In genomic region chr16:1113489-1113888, GRCh38 we compare ENCODE assay signal across 31 cellular contexts. TPM values are rescaled to one million over a fixed set of nuclear protein-coding genes. Genes with fewer than 3 reads are reported as not detected.
DNase-seq lines count a peak whose midpoint lies in the region; ATAC-seq, FAIRE-seq and TF ChIP-seq lines count a peak whose summit lies in the region.
"Had no signal": no experiment of that assay in that cellular context is flagged by ENCODE, and none has a peak within 500 bp of the region (broad histone marks: within the 10 kb centered on the region; RNA-seq: fewer than 3 reads in every experiment).

No MANE protein-coding gene starts in this region.

- H3K9me3 ChIP-seq in K562 (replicated peaks; ENCODE audit: control insufficient read depth, insufficient read depth, low read depth, low read length) (no peaks in the 10 kb centered on the region), neuronal stem cell (replicated peaks in 1 of 2; ENCODE audit: control insufficient read depth in 2 of 2, insufficient read depth in 1 of 2, low read depth in 1 of 2, low read length in 2 of 2) (no peaks in the 10 kb centered on the region)
- H3K9me3 ChIP-seq: BE2C, BLaER1 had no signal

- peaks cover 20% of the 10 kb centered on the region for H4K20me1 ChIP-seq in K562 (replicated peaks; ENCODE audit: control insufficient read depth, insufficient read depth, low read length)

- H3K36me3 ChIP-seq in H7 (replicated peaks; ENCODE audit: control insufficient read depth, insufficient read depth, low read length), result no peaks in the 10 kb centered on the region
- H3K36me3 ChIP-seq in K562 (ENCODE audit: control insufficient read depth, insufficient read depth, low read length), result no peaks in the 10 kb centered on the region
- no peaks in the 10 kb centered on the region for H3K36me3 ChIP-seq in neuronal stem cell (replicated peaks in 1 of 2; ENCODE audit: control insufficient read depth in 2 of 2, insufficient read depth in 2 of 2, low read length in 2 of 2)
- H3K36me3 ChIP-seq: BE2C, BLaER1 had no signal

- no peak overlapping the region for H3K27ac Mint-ChIP-seq in osteocyte (ENCODE audit: unreplicated experiment)
- H3K27ac Mint-ChIP-seq: CD4-positive, alpha-beta memory T cell; CD4-positive, CD25-positive, alpha-beta regulatory T cell; CD8-positive, alpha-beta memory T cell had no signal

- in situ Hi-C loops in K562 (cut with MboI), result loop anchor here (5.0 kb wide), 1 partner anchor 84 kb away; no protein-coding TSS in a partner anchor

- CTCF ChIA-PET in K562 (lab: Yijun Ruan, JAX; ENCODE audit: low intra/inter-chr PET ratio), result no interaction called here

- no peak for TF ChIP-seq POLR2A in K562 (conservative IDR thresholded peaks at IDR 0.05)

- H3K36me3 Mint-ChIP-seq in osteocyte (ENCODE audit: unreplicated experiment), result no peaks in the 10 kb centered on the region
- H3K36me3 Mint-ChIP-seq: CD14-positive monocyte; CD4-positive, alpha-beta memory T cell; CD4-positive, CD25-positive, alpha-beta regulatory T cell; CD8-positive, alpha-beta memory T cell had no signal

- peaks cover 3% of the 10 kb centered on the region for H3K9me1 ChIP-seq in K562 (ENCODE audit: control insufficient read depth, insufficient read depth, low read length)

- H2BK120ac ChIP-seq in neuronal stem cell (ENCODE audit: low read depth, low read length), result no peak overlapping the region

- H3K4me2 ChIP-seq in K562 (ENCODE audit: insufficient read depth, low read length), result no peak overlapping the region
- no peak overlapping the region for H3K4me2 ChIP-seq in neuronal stem cell (ENCODE audit: insufficient read depth, low read length, poor library complexity, severe bottlenecking)
- H3K4me2 ChIP-seq: BLaER1 had no signal

- POLR2A ChIA-PET in K562 (lab: Yijun Ruan, JAX), result no interaction called here

- TF ChIP-seq CTCF in K562 (IDR thresholded peaks at IDR 0.05 in 2 of 3, conservative IDR thresholded peaks at IDR 0.05 in 1 of 3; ENCODE audit: insufficient read depth in 2 of 3, low read depth in 1 of 3, low read length in 3 of 3), result no peak
- TF ChIP-seq CTCF in osteocyte (IDR thresholded peaks at IDR 0.05), result no peak

- no peak overlapping the region for H4K91ac ChIP-seq in neuronal stem cell (ENCODE audit: low read depth, low read length, poor library complexity)

- H2BK15ac ChIP-seq in neuronal stem cell (ENCODE audit: low read length), result no peak overlapping the region

- ATAC-seq in K562, result no peak
- ATAC-seq: GM12878 had no signal

- H3K79me1 ChIP-seq in neuronal stem cell (ENCODE audit: low read depth, low read length), result no peaks in the 10 kb centered on the region

- no peak overlapping the region for H2BK5ac ChIP-seq in neuronal stem cell (ENCODE audit: low read length)

- 3% methylated on average over 10 of the region's 16 CpGs for WGBS in K562 (ENCODE audit: insufficient coverage, low coverage, missing lambda C conversion rate)
- WGBS in neuronal stem cell (ENCODE audit: extremely low coverage in 2 of 2, insufficient read length in 2 of 2, insufficient replicate concordance in 1 of 2), 2 donors, result no CpG with 5 or more reads among the region's 16 CpGs

- H4K8ac ChIP-seq in neuronal stem cell (ENCODE audit: low read depth, low read length), result no peak overlapping the region

- DNase-seq in H7 (peak; percentile 75), K562 (ENCODE audit: extremely low read depth in 1 of 4, low spot score in 3 of 4) (no peak), neuronal stem cell (ENCODE audit: low spot score) (no peak), SHP77 treated with DMSO at 0.1 percent for 48 hours (lab: John Stamatoyannopoulos, UW) (no peak), osteocyte (ENCODE audit: extremely low spot score, unreplicated experiment) (no peak), SKM-1 (lab: John Stamatoyannopoulos, UW; ENCODE audit: unreplicated experiment) (no peak)
- DNase-seq: 8988T; ACHN; BE2C; C1 segment of cervical spinal cord; CD4-positive, alpha-beta memory T cell; CD4-positive, CD25-positive, alpha-beta regulatory T cell; CD8-positive, alpha-beta memory T cell; COR-L47; DMS 273 treated with DMSO at 0.1 percent for 48 hours; DMS153; DMS53; DMS79; DND-41; EL; GDM1 had no signal

- H2AFZ ChIP-seq in K562 (ENCODE audit: low read depth, low read length) (no peak overlapping the region), neuronal stem cell (ENCODE audit: low read length) (no peak overlapping the region)

- H2BK12ac ChIP-seq in neuronal stem cell (ENCODE audit: low read length), result no peak overlapping the region

- intact Hi-C loops in K562 (cut with micrococcal nuclease), result no loop called here

- TF ChIP-seq RAD21 in K562 (CRISPR knock-in tag; conservative IDR thresholded peaks at IDR 0.05 in 1 of 2, IDR thresholded peaks at IDR 0.05 in 1 of 2), result no peak

- H2AK5ac ChIP-seq in neuronal stem cell (ENCODE audit: low read depth, low read length), result no peak overlapping the region

- H3K4me1 Mint-ChIP-seq in osteocyte (ENCODE audit: unreplicated experiment), result no peaks in the 10 kb centered on the region
- H3K4me1 Mint-ChIP-seq: CD14-positive monocyte; CD4-positive, alpha-beta memory T cell; CD4-positive, CD25-positive, alpha-beta regulatory T cell; CD8-positive, alpha-beta memory T cell had no signal

- H3K4ac ChIP-seq in neuronal stem cell (ENCODE audit: low read length), result no peak overlapping the region

- peaks cover 7% of the 10 kb centered on the region for H3K27me3 Mint-ChIP-seq in osteocyte (ENCODE audit: unreplicated experiment)
- H3K27me3 Mint-ChIP-seq: CD4-positive, CD25-positive, alpha-beta regulatory T cell had no signal

- FAIRE-seq in K562 (lab: Jason Lieb, UNC), result no peak
- FAIRE-seq: A204.1, GM12878, GM12892, GM19239 had no signal

- peak overlapping the region; percentile 31 for H3K23ac ChIP-seq in neuronal stem cell (ENCODE audit: low read depth, low read length, poor library complexity)

- peak overlapping the region; percentile 82 for H3K14ac ChIP-seq in neuronal stem cell (ENCODE audit: low read length)

- H3K4me1 ChIP-seq in K562 (replicated peaks in 1 of 2; ENCODE audit: control insufficient read depth in 2 of 2, insufficient read depth in 2 of 2, low read length in 2 of 2) (peaks cover 0 to 56% of the 10 kb centered on the region in 2 experiments; a peak in 2 of 5 replicates), neuronal stem cell (ENCODE audit: control insufficient read depth in 2 of 2, insufficient read depth in 1 of 2, low read depth in 1 of 2, low read length in 2 of 2) (peaks cover 2% of the 10 kb centered on the region in 2 donors)
- H3K4me1 ChIP-seq: BE2C had no signal

- no peak overlapping the region for H3K4me3 Mint-ChIP-seq in osteocyte (ENCODE audit: unreplicated experiment)
- H3K4me3 Mint-ChIP-seq: CD14-positive monocyte; CD4-positive, alpha-beta memory T cell; CD4-positive, CD25-positive, alpha-beta regulatory T cell; CD8-positive, alpha-beta memory T cell had no signal

- no TSS peak for BruUV-seq in K562 (replicated peaks; lab: Mats Ljungman, UMichigan)

- peak overlapping the region; percentile 17 for H3K18ac ChIP-seq in neuronal stem cell (ENCODE audit: low read length)

- H3K79me2 ChIP-seq in K562 (ENCODE audit: control insufficient read depth, insufficient read depth, low read length), result no peaks in the 10 kb centered on the region

- H3K27me3 ChIP-seq in H7 (ENCODE audit: control insufficient read depth, insufficient read depth, low read length), result no peaks in the 10 kb centered on the region
- peaks cover 29 to 59% of the 10 kb centered on the region in 2 experiments for H3K27me3 ChIP-seq in K562 (ENCODE audit: control insufficient read depth in 2 of 2, insufficient read depth in 2 of 2, low read length in 2 of 2)
- peaks cover 0 to 60% (median 0%) of the 10 kb centered on the region in 3 experiments for H3K27me3 ChIP-seq in neuronal stem cell (ENCODE audit: control insufficient read depth in 3 of 3, insufficient read depth in 3 of 3, low read depth in 1 of 3, low read length in 3 of 3)

- TF ChIP-seq EP300 in K562 (IDR thresholded peaks at IDR 0.05; ENCODE audit: low read length), result no peak

- H3K9me3 Mint-ChIP-seq in osteocyte (ENCODE audit: unreplicated experiment), result no peaks in the 10 kb centered on the region
- H3K9me3 Mint-ChIP-seq: CD4-positive, alpha-beta memory T cell; CD4-positive, CD25-positive, alpha-beta regulatory T cell; CD8-positive, alpha-beta memory T cell had no signal

- H3K27ac ChIP-seq in K562 (ENCODE audit: extremely low read depth, low read depth, low read length) (no peak overlapping the region), neuronal stem cell (replicated peaks; ENCODE audit: low read length) (no peak overlapping the region)
- H3K27ac ChIP-seq: BLaER1 had no signal

- H3K9ac ChIP-seq in K562 (ENCODE audit: insufficient read depth in 1 of 2, low read depth in 2 of 2, low read length in 2 of 2), result no peak overlapping the region
- no peak overlapping the region for H3K9ac ChIP-seq in neuronal stem cell (ENCODE audit: low read depth, low read length, poor library complexity)
- H3K9ac ChIP-seq: BLaER1 had no signal

- no peak overlapping the region for H3K4me3 ChIP-seq in H7 (ENCODE audit: insufficient read depth, low read depth, low read length)
- H3K4me3 ChIP-seq in K562, result no peak overlapping the region
- H3K4me3 ChIP-seq in neuronal stem cell (ENCODE audit: low read length in 2 of 2), result no peak overlapping the region
- H3K4me3 ChIP-seq: BLaER1, GM12878 had no signal

RNA-seq across cellular contexts. Expression of gene C1QTNF8, which starts 17.4 kb away (rescaled TPM):
- total RNA-seq in H7 (2014; rRNA removed; shearing (Covaris generic)), result not detected in 2 replicates
- total RNA-seq in K562 (2011; cell fraction: chromatin; rRNA removed; ENCODE audit: low replicate concordance), result not detected in 2 replicates
- total RNA-seq in K562 (2011; cell fraction: nucleolus; rRNA removed), result not detected in 2 replicates
- total RNA-seq in K562 (2011; cell fraction: nucleoplasm; rRNA removed), result not detected in 2 replicates
- total RNA-seq in K562 (2014; rRNA removed) (not detected in 2 replicates), K562 (2014; rRNA removed; fragmentation: Illumina TruSeq; extraction: Trizol) (not detected in 2 replicates), K562 (2015; rRNA removed; fragmentation: Illumina TruSeq; extraction: Trizol) (not detected in 2 replicates), K562 (2021) (not detected in 2 replicates), osteocyte (not detected in 2 replicates)
- polyA plus RNA-seq in K562 (2011; rRNA removed) (not detected in 2 replicates), K562 (2014; fragmentation: Illumina TruSeq; extraction: Trizol) (not detected in 2 replicates), K562 (2014; fragmentation: Nextera tagmentation; extraction: Ambion mirVana) (not detected), K562 (2014; rRNA removed) (not detected in 2 replicates)
- not detected in 2 replicates for polyA plus RNA-seq in K562 (2011; cell fraction: cytosol; rRNA removed)
- not detected in 2 replicates for polyA plus RNA-seq in K562 (2011; cell fraction: nucleus; rRNA removed)
- not detected in 2 replicates for polyA plus RNA-seq in K562 (2012)
- not detected in 2 replicates for polyA minus RNA-seq in K562 (2011; rRNA and poly(A)+ RNA removed)
- polyA minus RNA-seq in K562 (2011; cell fraction: cytosol; rRNA and poly(A)+ RNA removed), result not detected in 2 replicates
- not detected in 2 replicates for polyA minus RNA-seq in K562 (2011; cell fraction: nucleus; rRNA and poly(A)+ RNA removed)
- not detected for polyA plus RNA-seq in neuronal stem cell (2013, experiment 1 of 2)
- polyA plus RNA-seq in neuronal stem cell (2013, experiment 2 of 2), result not detected
- total RNA-seq: A673; CD4-positive, alpha-beta memory T cell; CD4-positive, CD25-positive, alpha-beta regulatory T cell; CD8-positive, alpha-beta memory T cell; Daoy; GM12878 had no signal
- polyA plus RNA-seq: AG04450; CD14-positive monocyte; CD4-positive, alpha-beta memory T cell; CD4-positive, CD25-positive, alpha-beta regulatory T cell; CD8-positive, alpha-beta memory T cell; GM12878 had no signal

RNA-seq across cellular contexts. Expression of gene CACNA1H, which starts 39.4 kb away (rescaled TPM):
- 24.8 and 27.3 TPM in 2 replicates for total RNA-seq in H7 (2014; rRNA removed; shearing (Covaris generic))
- 0.44 and 1.6 TPM in 2 replicates for total RNA-seq in K562 (2011; cell fraction: chromatin; rRNA removed; ENCODE audit: low replicate concordance)
- 0.79 and 1.2 TPM in 2 replicates for total RNA-seq in K562 (2011; cell fraction: nucleolus; rRNA removed)
- 0.22 and 0.53 TPM in 2 replicates for total RNA-seq in K562 (2011; cell fraction: nucleoplasm; rRNA removed)
- total RNA-seq in K562 (2014; rRNA removed) (0.04 TPM in 1 of 2 replicates, not detected in the other), K562 (2014; rRNA removed; fragmentation: Illumina TruSeq; extraction: Trizol) (not detected in 2 replicates), K562 (2015; rRNA removed; fragmentation: Illumina TruSeq; extraction: Trizol) (not detected in 2 replicates), K562 (2021) (0.09 and 0.18 TPM in 2 replicates), osteocyte (21.2 and 21.3 TPM in 2 replicates)
- polyA plus RNA-seq in K562 (2011; rRNA removed) (0.10 and 0.11 TPM in 2 replicates), K562 (2014; fragmentation: Illumina TruSeq; extraction: Trizol) (not detected in 2 replicates), K562 (2014; fragmentation: Nextera tagmentation; extraction: Ambion mirVana) (not detected), K562 (2014; rRNA removed) (not detected in 2 replicates)
- polyA plus RNA-seq in K562 (2011; cell fraction: cytosol; rRNA removed), result 0.10 and 0.12 TPM in 2 replicates
- polyA plus RNA-seq in K562 (2011; cell fraction: nucleus; rRNA removed), result 0.11 and 0.40 TPM in 2 replicates
- 0.07 and 0.12 TPM in 2 replicates for polyA plus RNA-seq in K562 (2012)
- polyA minus RNA-seq in K562 (2011; rRNA and poly(A)+ RNA removed), result 0.03 and 0.04 TPM in 2 replicates
- polyA minus RNA-seq in K562 (2011; cell fraction: cytosol; rRNA and poly(A)+ RNA removed), result not detected in 2 replicates
- polyA minus RNA-seq in K562 (2011; cell fraction: nucleus; rRNA and poly(A)+ RNA removed), result 0.27 and 0.33 TPM in 2 replicates
- 21.5 TPM for polyA plus RNA-seq in neuronal stem cell (2013, experiment 1 of 2)
- 21.7 TPM for polyA plus RNA-seq in neuronal stem cell (2013, experiment 2 of 2)
- polyA plus RNA-seq: CD14-positive monocyte had no signal

RNA-seq across cellular contexts. Expression of gene SSTR5, which starts 40.9 kb away (rescaled TPM):
- 0.18 and 0.21 TPM in 2 replicates for total RNA-seq in H7 (2014; rRNA removed; shearing (Covaris generic))
- total RNA-seq in K562 (2011; cell fraction: chromatin; rRNA removed; ENCODE audit: low replicate concordance), result not detected in 2 replicates
- total RNA-seq in K562 (2011; cell fraction: nucleolus; rRNA removed), result not detected in 2 replicates
- not detected in 2 replicates for total RNA-seq in K562 (2011; cell fraction: nucleoplasm; rRNA removed)
- total RNA-seq in K562 (2014; rRNA removed) (not detected in 2 replicates), K562 (2014; rRNA removed; fragmentation: Illumina TruSeq; extraction: Trizol) (not detected in 2 replicates), K562 (2015; rRNA removed; fragmentation: Illumina TruSeq; extraction: Trizol) (not detected in 2 replicates), K562 (2021) (not detected in 2 replicates), osteocyte (not detected in 2 replicates)
- polyA plus RNA-seq in K562 (2011; rRNA removed) (not detected in 2 replicates), K562 (2014; fragmentation: Illumina TruSeq; extraction: Trizol) (not detected in 2 replicates), K562 (2014; fragmentation: Nextera tagmentation; extraction: Ambion mirVana) (not detected), K562 (2014; rRNA removed) (not detected in 2 replicates)
- polyA plus RNA-seq in K562 (2011; cell fraction: cytosol; rRNA removed), result not detected in 2 replicates
- polyA plus RNA-seq in K562 (2011; cell fraction: nucleus; rRNA removed), result not detected in 2 replicates
- not detected in 2 replicates for polyA plus RNA-seq in K562 (2012)
- not detected in 2 replicates for polyA minus RNA-seq in K562 (2011; rRNA and poly(A)+ RNA removed)
- polyA minus RNA-seq in K562 (2011; cell fraction: cytosol; rRNA and poly(A)+ RNA removed), result not detected in 2 replicates
- polyA minus RNA-seq in K562 (2011; cell fraction: nucleus; rRNA and poly(A)+ RNA removed), result not detected in 2 replicates
- polyA plus RNA-seq in neuronal stem cell (2013, experiment 1 of 2), result not detected
- polyA plus RNA-seq in neuronal stem cell (2013, experiment 2 of 2), result not detected
- total RNA-seq: A673; CD4-positive, alpha-beta memory T cell; CD4-positive, CD25-positive, alpha-beta regulatory T cell; CD8-positive, alpha-beta memory T cell; Daoy; G401; GM12878 had no signal
- polyA plus RNA-seq: AG04450; CD14-positive monocyte; CD4-positive, alpha-beta memory T cell; CD4-positive, CD25-positive, alpha-beta regulatory T cell; CD8-positive, alpha-beta memory T cell; GM12878 had no signal
